9 cellular contexts compared by ENCODE assay signal in genomic region chr3:8482960-8483665, GRCh38. TPM values are rescaled to one million over a fixed set of nuclear protein-coding genes. Genes with fewer than 3 reads are reported as not detected.
DNase-seq lines count a peak whose midpoint lies in the region; ATAC-seq and TF ChIP-seq lines count a peak whose summit lies in the region.
"Had no signal": no experiment of that assay in that cellular context is flagged by ENCODE, and none has a peak within 500 bp of the region (broad histone marks: within the 10 kb centered on the region; RNA-seq: fewer than 3 reads in every experiment).

No MANE protein-coding gene starts in this region.

- H3K4me3 ChIP-seq in adrenal gland (no peak overlapping the region), heart left ventricle (no peak overlapping the region), prostate gland (no peak overlapping the region), HAP-1 (no peak overlapping the region)

- in situ Hi-C loops in HAP-1 (cut with MboI; ENCODE audit: low sequenced_read_pairs), result no loop called here

- peak; percentile 87 to 94 (median 93) for ATAC-seq in heart left ventricle
- no peak for ATAC-seq in activated CD4-positive, CD25-positive, alpha-beta regulatory T cell treated with anti-CD3 and anti-CD28 coated beads, Interleukin-2, amount 50 U/mL, for 24 hours

- H3K27me3 ChIP-seq in adrenal gland (no peaks in the 10 kb centered on the region), heart left ventricle (no peaks in the 10 kb centered on the region), prostate gland (replicated peaks; ENCODE audit: insufficient read depth) (no peaks in the 10 kb centered on the region), HAP-1 (ENCODE audit: low read depth) (no peaks in the 10 kb centered on the region)

- H3K9me3 ChIP-seq in adrenal gland (replicated peaks in 1 of 3) (no peaks in the 10 kb centered on the region), heart left ventricle (peaks cover 0 to 9% (median 0%) of the 10 kb centered on the region in 12 donors), prostate gland (no peaks in the 10 kb centered on the region), HAP-1 (no peaks in the 10 kb centered on the region)

- TF ChIP-seq POLR2A in adrenal gland (IDR thresholded peaks at IDR 0.05), result no peak
- no peak for TF ChIP-seq POLR2A in heart left ventricle (IDR thresholded peaks at IDR 0.05)
- no peak for TF ChIP-seq POLR2A in prostate gland (IDR thresholded peaks at IDR 0.05)

- TF ChIP-seq CTCF in adrenal gland (IDR thresholded peaks at IDR 0.05) (no peak), heart left ventricle (IDR thresholded peaks at IDR 0.05) (no peak), prostate gland (IDR thresholded peaks at IDR 0.05) (no peak)

- peak; percentile 99 for DNase-seq in EH (ENCODE audit: low read depth)
- peak; percentile 53 to 80 (median 71) for DNase-seq in adrenal gland
- DNase-seq in heart left ventricle, result peak; percentile 72 to 86 (median 76)
- DNase-seq in prostate gland (ENCODE audit: low spot score), result peak; percentile 90
- DNase-seq in stimulated activated CD4-positive, alpha-beta T cell treated with anti-CD3 and anti-CD28 coated beads, Interleukin-15, amount 100 ng/mL, for 24 hours, result no peak
- no peak for DNase-seq in activated naive CD4-positive, alpha-beta T cell treated with anti-CD3 and anti-CD28 coated beads, Interleukin-2, amount 50 U/mL, for 16 hours
- no peak for DNase-seq in HAP-1 (ENCODE audit: low spot score in 2 of 2)
- DNase-seq: nephron progenitor cell had no signal

- no peaks in the 10 kb centered on the region for H3K36me3 ChIP-seq in adrenal gland (replicated peaks in 1 of 2)
- H3K36me3 ChIP-seq in heart left ventricle, result no peaks in the 10 kb centered on the region
- H3K36me3 ChIP-seq in prostate gland, result no peaks in the 10 kb centered on the region
- no peaks in the 10 kb centered on the region for H3K36me3 ChIP-seq in HAP-1 (replicated peaks)

- intact Hi-C loops in adrenal gland (cut with DNase I), result no loop called here
- intact Hi-C loops in heart left ventricle (cut with DNase I), result loop anchor here in 7 of 10 donors (1.0 to 10.0 kb wide), 7 partner anchors 36 to 139 kb away; no protein-coding TSS in a partner anchor
- intact Hi-C loops in prostate gland (cut with DNase I), result no loop called here

- WGBS in adrenal gland, 4 donors, result 26 to 55% (median 43%) methylated on average over 4 of the region's 4 CpGs
- 25 to 31% (median 27%) methylated on average over 4 of the region's 4 CpGs for WGBS in heart left ventricle, 4 donors
- 31% methylated on average over 4 of the region's 4 CpGs for WGBS in prostate gland

- H3K27ac ChIP-seq in adrenal gland (peak overlapping the region in 2 of 5 donors; percentile 66 to 80), heart left ventricle (peak overlapping the region; percentile 7 to 75 (median 52)), prostate gland (peak overlapping the region in 1 of 2 donors; percentile 41)

- H3K4me1 ChIP-seq in adrenal gland (replicated peaks in 1 of 2), result peaks cover 0 to 15% of the 10 kb centered on the region in 2 donors
- H3K4me1 ChIP-seq in heart left ventricle, result peaks cover 0 to 50% (median 27%) of the 10 kb centered on the region in 12 donors
- peaks cover 7% of the 10 kb centered on the region for H3K4me1 ChIP-seq in prostate gland (replicated peaks)
- H3K4me1 ChIP-seq in HAP-1, result peaks cover 3% of the 10 kb centered on the region; the same call in 1 of the 2 replicates

RNA-seq across cellular contexts. Expression of gene LMCD1, which starts 18.5 kb away (rescaled TPM):
- total RNA-seq in adrenal gland (10 to 100 TPM in 6 of 8 donors, 1 to 10 TPM in 2; 4.8 to 26.5 (median 20.5) TPM), heart left ventricle (100 to 1,000 TPM in 1 of 9 donors, 10 to 100 TPM in 8; 36.8 to 382 (median 54.6) TPM), prostate gland (100 to 1,000 TPM in 1 of 2 donors, 10 to 100 TPM in 1; 73.0 to 144 TPM)
- polyA plus RNA-seq in adrenal gland (10 to 100 TPM in 2 of 3 donors, 1 to 10 TPM in 1; 7.0 to 23.9 (median 10.4) TPM), heart left ventricle (100 to 1,000 TPM in 1 of 2 donors, 10 to 100 TPM in 1; 34.9 to 661 TPM)

Comparison
In these comparisons a context has a peak if more than half of its experiments do, and no peak if none do; other contexts are left out.
1. DNase-seq: peak in EH (single experiment), adrenal gland (7 of 7), heart left ventricle (5 of 5) and prostate gland (single experiment); none in stimulated activated CD4-positive, alpha-beta T cell treated with anti-CD3 and anti-CD28 coated beads, Interleukin-15, amount 100 ng/mL, for 24 hours (single experiment), activated naive CD4-positive, alpha-beta T cell treated with anti-CD3 and anti-CD28 coated beads, Interleukin-2, amount 50 U/mL, for 16 hours (single experiment) and HAP-1 (0 of 2).
2. ATAC-seq: peak in heart left ventricle (4 of 4); none in activated CD4-positive, CD25-positive, alpha-beta regulatory T cell treated with anti-CD3 and anti-CD28 coated beads, Interleukin-2, amount 50 U/mL, for 24 hours (0 of 2).
3. intact Hi-C loops: an anchor here in heart left ventricle (1.0 to 10.0 kb wide); none called in adrenal gland and prostate gland.